In genomic region chr1:45585496-45586075, GRCh38 we compare ENCODE assay signal across 8 cellular contexts. TPM values are rescaled to one million over a fixed set of nuclear protein-coding genes. Genes with fewer than 3 reads are reported as not detected.
A peak's percentile ranks its signal among the peaks of the same experiment; 100 is the strongest.
DNase-seq lines count a peak whose midpoint lies in the region; ATAC-seq lines count a peak whose summit lies in the region.

No MANE protein-coding gene starts in this region.

- peaks cover 54% of the 10 kb centered on the region for H3K36me3 ChIP-seq in iPS-20b (ENCODE audit: insufficient read depth, low read depth, low read length)
- H3K36me3 ChIP-seq in stomach smooth muscle (ENCODE audit: control insufficient read depth in 2 of 2, insufficient read depth in 2 of 2, low read length in 2 of 2) = no peaks in the 10 kb centered on the region

- H3K4me1 ChIP-seq in iPS-20b (ENCODE audit: insufficient read depth, low read length) (peaks cover 6% of the 10 kb centered on the region; the same call in 1 of the 2 replicates), stomach smooth muscle (ENCODE audit: control insufficient read depth, insufficient read depth, low read length) (peaks cover 21% of the 10 kb centered on the region)

- H3K9me3 ChIP-seq in iPS-20b (ENCODE audit: insufficient read depth, low read depth, low read length) (no peaks in the 10 kb centered on the region), stomach smooth muscle (ENCODE audit: control insufficient read depth in 2 of 2, low read length in 2 of 2) (no peaks in the 10 kb centered on the region)

- peaks cover 28% of the 10 kb centered on the region for H3K4me1 Mint-ChIP-seq in activated CD4-positive, alpha-beta T cell treated with anti-CD3 and anti-CD28 coated beads, Interleukin-2, amount 10 ng/mL, durations not matched to agents 24 days and 14 days
- H3K4me1 Mint-ChIP-seq in activated T-helper 1 cell treated with anti-CD3 and anti-CD28 coated beads, Interleukin-12 subunit alpha, Interleukin-12 subunit beta, Interleukin-2, Interleukin-4 antibody, amounts not matched to agents 30 ng/mL and 10 ng/mL and 1 ng/mL, durations not matched to agents 14 hours and 24 hours and 36 hours (ENCODE audit: low read depth) = peaks cover 29% of the 10 kb centered on the region

- peak; percentile 66 for DNase-seq in activated CD4-positive, alpha-beta T cell treated with anti-CD3 and anti-CD28 coated beads, Interleukin-2, amount 10 ng/mL, durations not matched to agents 24 days and 14 days
- no peak for DNase-seq in activated CD4-positive, alpha-beta T cell treated with anti-CD3 and anti-CD28 coated beads for 1 hour
- DNase-seq in activated T-helper 1 cell treated with anti-CD3 and anti-CD28 coated beads, Interleukin-12 subunit alpha, Interleukin-12 subunit beta, Interleukin-2, Interleukin-4 antibody, amounts not matched to agents 30 ng/mL and 10 ng/mL and 1 ng/mL, durations not matched to agents 14 hours and 24 hours and 36 hours (ENCODE audit: low spot score) = no peak
- DNase-seq in ACHN (no peak), cerebellar nuclear complex (lab: John Stamatoyannopoulos, UW) (no peak)

- H3K27me3 ChIP-seq in iPS-20b (ENCODE audit: insufficient read depth, low read length) = no peaks in the 10 kb centered on the region
- no peaks in the 10 kb centered on the region for H3K27me3 ChIP-seq in stomach smooth muscle (ENCODE audit: control insufficient read depth in 1 of 2, insufficient read depth in 2 of 2, low read length in 2 of 2)

- H3K4me3 Mint-ChIP-seq in activated CD4-positive, alpha-beta T cell treated with anti-CD3 and anti-CD28 coated beads, Interleukin-2, amount 10 ng/mL, durations not matched to agents 24 days and 14 days = peak overlapping the region; percentile 99
- H3K4me3 Mint-ChIP-seq in activated T-helper 1 cell treated with anti-CD3 and anti-CD28 coated beads, Interleukin-12 subunit alpha, Interleukin-12 subunit beta, Interleukin-2, Interleukin-4 antibody, amounts not matched to agents 30 ng/mL and 10 ng/mL and 1 ng/mL, durations not matched to agents 14 hours and 24 hours and 36 hours = peak overlapping the region; percentile 100

- in situ Hi-C loops in ACHN (cut with HindIII; ENCODE audit: low pct_ligation_motif_present, low pct_unique_long_range_greater_than_20kb, low sequenced_read_pairs) = no loop called here

- H3K9me3 Mint-ChIP-seq in activated CD4-positive, alpha-beta T cell treated with anti-CD3 and anti-CD28 coated beads, Interleukin-2, amount 10 ng/mL, durations not matched to agents 24 days and 14 days = no peaks in the 10 kb centered on the region
- no peaks in the 10 kb centered on the region for H3K9me3 Mint-ChIP-seq in activated T-helper 1 cell treated with anti-CD3 and anti-CD28 coated beads, Interleukin-12 subunit alpha, Interleukin-12 subunit beta, Interleukin-2, Interleukin-4 antibody, amounts not matched to agents 30 ng/mL and 10 ng/mL and 1 ng/mL, durations not matched to agents 14 hours and 24 hours and 36 hours

- H3K9ac ChIP-seq in iPS-20b (ENCODE audit: low read depth, low read length) = peak overlapping the region; percentile 97
- H3K9ac ChIP-seq in stomach smooth muscle (ENCODE audit: low read length in 2 of 2) = peak overlapping the region in 1 of 2 donors; percentile 13

- H3K4me3 ChIP-seq in iPS-20b (ENCODE audit: low read length) = peak overlapping the region; percentile 90
- peak overlapping the region; percentile 87 to 99 for H3K4me3 ChIP-seq in stomach smooth muscle (ENCODE audit: low read length in 2 of 2)

- no peaks in the 10 kb centered on the region for H3K27me3 Mint-ChIP-seq in activated CD4-positive, alpha-beta T cell treated with anti-CD3 and anti-CD28 coated beads, Interleukin-2, amount 10 ng/mL, durations not matched to agents 24 days and 14 days
- no peaks in the 10 kb centered on the region for H3K27me3 Mint-ChIP-seq in activated T-helper 1 cell treated with anti-CD3 and anti-CD28 coated beads, Interleukin-12 subunit alpha, Interleukin-12 subunit beta, Interleukin-2, Interleukin-4 antibody, amounts not matched to agents 30 ng/mL and 10 ng/mL and 1 ng/mL, durations not matched to agents 14 hours and 24 hours and 36 hours (ENCODE audit: insufficient read depth)

- peak overlapping the region; percentile 98 for H3K27ac Mint-ChIP-seq in activated CD4-positive, alpha-beta T cell treated with anti-CD3 and anti-CD28 coated beads, Interleukin-2, amount 10 ng/mL, durations not matched to agents 24 days and 14 days
- peak overlapping the region; percentile 98 for H3K27ac Mint-ChIP-seq in activated T-helper 1 cell treated with anti-CD3 and anti-CD28 coated beads, Interleukin-12 subunit alpha, Interleukin-12 subunit beta, Interleukin-2, Interleukin-4 antibody, amounts not matched to agents 30 ng/mL and 10 ng/mL and 1 ng/mL, durations not matched to agents 14 hours and 24 hours and 36 hours

- H3K27ac ChIP-seq in iPS-20b (ENCODE audit: low read length) (no peak overlapping the region), stomach smooth muscle (ENCODE audit: low read length) (peak overlapping the region; percentile 41)

- peaks cover 17% of the 10 kb centered on the region for H3K36me3 Mint-ChIP-seq in activated CD4-positive, alpha-beta T cell treated with anti-CD3 and anti-CD28 coated beads, Interleukin-2, amount 10 ng/mL, durations not matched to agents 24 days and 14 days (ENCODE audit: low read depth)
- H3K36me3 Mint-ChIP-seq in activated T-helper 1 cell treated with anti-CD3 and anti-CD28 coated beads, Interleukin-12 subunit alpha, Interleukin-12 subunit beta, Interleukin-2, Interleukin-4 antibody, amounts not matched to agents 30 ng/mL and 10 ng/mL and 1 ng/mL, durations not matched to agents 14 hours and 24 hours and 36 hours (ENCODE audit: low read depth) = peaks cover 5% of the 10 kb centered on the region

- intact Hi-C loops in activated CD4-positive, alpha-beta T cell treated with anti-CD3 and anti-CD28 coated beads, Interleukin-2, amount 10 ng/mL, durations not matched to agents 24 days and 14 days (cut with micrococcal nuclease) = loop anchor here (2.0 to 10.0 kb wide), 3 partner anchors 575 to 781 kb away; partner anchors contain the start of genes BTBD19, DYNLT4, HECTD3 and PLK3
- intact Hi-C loops in activated T-helper 1 cell treated with anti-CD3 and anti-CD28 coated beads, Interleukin-12 subunit alpha, Interleukin-12 subunit beta, Interleukin-2, Interleukin-4 antibody, amounts not matched to agents 30 ng/mL and 10 ng/mL and 1 ng/mL, durations not matched to agents 14 hours and 24 hours and 36 hours (cut with micrococcal nuclease) = loop anchor here (1.0 to 10.0 kb wide), 5 partner anchors 165 to 851 kb away; partner anchors contain the start of genes BTBD19, DYNLT4, IPP and KIF2C

- ATAC-seq in HG03095 (IDR thresholded peaks at IDR 0.05; ENCODE audit: unreplicated experiment) = no peak

RNA-seq across cellular contexts. Expression of gene NASP, which starts 1.7 kb away (rescaled TPM):
- total RNA-seq in activated CD4-positive, alpha-beta T cell treated with anti-CD3 and anti-CD28 coated beads, Interleukin-2, amount 10 ng/mL, durations not matched to agents 24 days and 14 days = 263 and 295 TPM in 2 replicates
- 250 and 251 TPM in 2 replicates for total RNA-seq in activated T-helper 1 cell treated with anti-CD3 and anti-CD28 coated beads, Interleukin-12 subunit alpha, Interleukin-12 subunit beta, Interleukin-2, Interleukin-4 antibody, amounts not matched to agents 30 ng/mL and 10 ng/mL and 1 ng/mL, durations not matched to agents 14 hours and 24 hours and 36 hours

RNA-seq across cellular contexts. Expression of gene AKR1A1, which starts 35.0 kb away (rescaled TPM):
- total RNA-seq in activated CD4-positive, alpha-beta T cell treated with anti-CD3 and anti-CD28 coated beads, Interleukin-2, amount 10 ng/mL, durations not matched to agents 24 days and 14 days = 193 and 199 TPM in 2 replicates
- 192 and 194 TPM in 2 replicates for total RNA-seq in activated T-helper 1 cell treated with anti-CD3 and anti-CD28 coated beads, Interleukin-12 subunit alpha, Interleukin-12 subunit beta, Interleukin-2, Interleukin-4 antibody, amounts not matched to agents 30 ng/mL and 10 ng/mL and 1 ng/mL, durations not matched to agents 14 hours and 24 hours and 36 hours

RNA-seq across cellular contexts. Expression of gene CCDC17, which starts 38.3 kb away (rescaled TPM):
- 1.6 and 2.8 TPM in 2 replicates for total RNA-seq in activated CD4-positive, alpha-beta T cell treated with anti-CD3 and anti-CD28 coated beads, Interleukin-2, amount 10 ng/mL, durations not matched to agents 24 days and 14 days
- total RNA-seq in activated T-helper 1 cell treated with anti-CD3 and anti-CD28 coated beads, Interleukin-12 subunit alpha, Interleukin-12 subunit beta, Interleukin-2, Interleukin-4 antibody, amounts not matched to agents 30 ng/mL and 10 ng/mL and 1 ng/mL, durations not matched to agents 14 hours and 24 hours and 36 hours = 2.5 and 2.8 TPM in 2 replicates
